Comparison of ENCODE assay signal across 1 cellular context in genomic region chr1:93330617-93331016, GRCh38.
TF ChIP-seq lines count a peak whose summit lies in the region.

No MANE protein-coding gene starts in this region.

TF ChIP-seq in H1, 55 proteins besides CTCF, POLR2A, EP300 and RAD21 (continued from another document):
- TF ChIP-seq CHD7 (IDR thresholded peaks at IDR 0.05; ENCODE audit: insufficient replicate concordance, low read length): no peak
TF ChIP-seq in H1: peak in this region for 1.
